Comparison of ENCODE assay signal across 19 cellular contexts in genomic region chr9:137685035-137685885, GRCh38.
DNase-seq lines count a peak whose midpoint lies in the region; ATAC-seq and TF ChIP-seq lines count a peak whose summit lies in the region.
"Had no signal": no experiment of that assay in that cellular context is flagged by ENCODE, and none has a peak within 500 bp of the region (broad histone marks: within the 10 kb centered on the region; RNA-seq: fewer than 3 reads in every experiment).

No MANE protein-coding gene starts in this region.

- BruUV-seq in PC-9 (replicated peaks; lab: Mats Ljungman, UMichigan), result no TSS peak

- 73 to 83% methylated on average over 4 to 6 of the region's 6 CpGs for WGBS in transverse colon (ENCODE audit: low coverage in 1 of 2), 2 donors

- TF ChIP-seq EP300 in transverse colon (IDR thresholded peaks at IDR 0.05; ENCODE audit: low read depth), result no peak

- no peaks in the 10 kb centered on the region for H3K27me3 ChIP-seq in GM23338 (ENCODE audit: insufficient read depth)
- H3K27me3 ChIP-seq in ascending aorta, result no peaks in the 10 kb centered on the region
- H3K27me3 ChIP-seq in PC-9 (ENCODE audit: insufficient read depth, low read depth), result no peaks in the 10 kb centered on the region
- H3K27me3 ChIP-seq in transverse colon, result no peaks in the 10 kb centered on the region
- H3K27me3 ChIP-seq in effector memory CD4-positive, alpha-beta T cell (replicated peaks; ENCODE audit: control insufficient read depth, insufficient read depth, low read length, poor library complexity, severe bottlenecking), result no peaks in the 10 kb centered on the region
- H3K27me3 ChIP-seq: BLaER1, body of pancreas had no signal

- in situ Hi-C loops in transverse colon (cut with MboI; ENCODE audit: low pct_ligation_motif_present in 1 of 4, low pct_unique_long_range_greater_than_20kb in 1 of 4, low sequenced_read_pairs in 3 of 4), result no loop called here

- H2AFZ ChIP-seq in GM23338 (no peak overlapping the region), PC-9 (no peak overlapping the region)

- H3K4me2 ChIP-seq in GM23338 (no peak overlapping the region), PC-9 (no peak overlapping the region)
- H3K4me2 ChIP-seq: BLaER1 had no signal

- H3K9me3 Mint-ChIP-seq in GM23338 (no peaks in the 10 kb centered on the region; the same call in 2 of the 3 replicates), WTC11 (peaks cover 9% of the 10 kb centered on the region)
- H3K9me3 Mint-ChIP-seq: stimulated activated memory B cell treated with anti-CD40 and anti-IgM and Interleukin-4, amounts not matched to agents 10 μg/mL and 1 μg/mL and 100 μg/mL, for 72 hours; type B pancreatic cell had no signal

- H3K36me3 Mint-ChIP-seq in GM23338 (ENCODE audit: low read depth) (peaks cover 9% of the 10 kb centered on the region; the same call in 1 of the 3 replicates), WTC11 (peaks cover 10% of the 10 kb centered on the region; the same call in 1 of the 2 replicates)

- TF ChIP-seq CTCF in AG10803 (conservative IDR thresholded peaks at IDR 0.05; ENCODE audit: low read length) (no peak; the same call in 1 of the 2 replicates), GM23338 (conservative IDR thresholded peaks at IDR 0.05; ENCODE audit: low read depth in 2 of 2) (no peak), WTC11 (IDR thresholded peaks at IDR 0.05) (no peak), foreskin fibroblast (IDR thresholded peaks at IDR 0.05; ENCODE audit: low read depth, low read length) (no peak), ascending aorta (IDR thresholded peaks at IDR 0.05) (no peak), PC-9 (conservative IDR thresholded peaks at IDR 0.05) (no peak), transverse colon (IDR thresholded peaks at IDR 0.05) (no peak)

- CTCF ChIA-PET in WTC11 (lab: Charles Lee) (interaction anchor here (1.6 to 6.9 kb wide), 2 partner anchors 11 to 12 kb away, joined by 6 to 49 read pairs; no protein-coding TSS in a partner anchor), PC-9 (lab: Charles Lee) (no interaction called here)

- H3K4me3 ChIP-seq in AG10803 (ENCODE audit: low read length) (no peak overlapping the region), GM23338 (no peak overlapping the region), foreskin fibroblast (ENCODE audit: low read depth in 1 of 2, low read length in 2 of 2) (no peak overlapping the region), ascending aorta (no peak overlapping the region), PC-9 (no peak overlapping the region), transverse colon (no peak overlapping the region)
- no peak overlapping the region for H3K4me3 ChIP-seq in effector memory CD4-positive, alpha-beta T cell (ENCODE audit: insufficient read depth, low read depth, low read length, poor library complexity, severe bottlenecking)
- H3K4me3 ChIP-seq: BLaER1, body of pancreas, GM12878 had no signal

- H3K36me3 ChIP-seq in GM23338 (ENCODE audit: insufficient read depth) (no peaks in the 10 kb centered on the region), ascending aorta (no peaks in the 10 kb centered on the region), PC-9 (ENCODE audit: low read depth) (no peaks in the 10 kb centered on the region), transverse colon (no peaks in the 10 kb centered on the region)
- no peaks in the 10 kb centered on the region for H3K36me3 ChIP-seq in effector memory CD4-positive, alpha-beta T cell (ENCODE audit: control insufficient read depth, insufficient read depth, low read length)

- H3K79me2 ChIP-seq in GM23338 (replicated peaks; ENCODE audit: insufficient read depth), result peaks cover 100% of the 10 kb centered on the region
- H3K79me2 ChIP-seq in PC-9 (ENCODE audit: low read depth), result peaks cover 92% of the 10 kb centered on the region

- peaks cover 5% of the 10 kb centered on the region for H3F3A ChIP-seq in GM23338 (replicated peaks; ENCODE audit: low read depth)
- peaks cover 24% of the 10 kb centered on the region for H3F3A ChIP-seq in PC-9 (ENCODE audit: insufficient read depth, low read depth)

- H3K4me1 Mint-ChIP-seq in GM23338 (peaks cover 73% of the 10 kb centered on the region), WTC11 (peaks cover 83% of the 10 kb centered on the region)

- H3K9me2 ChIP-seq in GM23338 (ENCODE audit: insufficient read depth) (no peaks in the 10 kb centered on the region), PC-9 (ENCODE audit: insufficient read depth) (no peaks in the 10 kb centered on the region)

- 0 out of 2 replicates have a peak overlapping the region, but pooled peaks have one; percentile 64 for H3K27ac ChIP-seq in GM23338 (ENCODE audit: low read depth)
- H3K27ac ChIP-seq in ascending aorta, result no peak overlapping the region
- H3K27ac ChIP-seq in PC-9, result no peak overlapping the region
- no peak overlapping the region for H3K27ac ChIP-seq in transverse colon
- H3K27ac ChIP-seq in effector memory CD4-positive, alpha-beta T cell (ENCODE audit: insufficient read depth, low read length, poor library complexity, severe bottlenecking), result no peak overlapping the region
- H3K27ac ChIP-seq: BLaER1 had no signal

- TF ChIP-seq POLR2A in transverse colon (IDR thresholded peaks at IDR 0.05), result no peak

- POLR2A ChIA-PET in WTC11 (lab: Charles Lee) (no interaction called here), PC-9 (lab: Charles Lee; ENCODE audit: unreplicated experiment) (no interaction called here)

- H4K20me1 ChIP-seq in GM23338 (replicated peaks; ENCODE audit: insufficient read depth) (peaks cover 22% of the 10 kb centered on the region), PC-9 (ENCODE audit: insufficient read depth) (peaks cover 79% of the 10 kb centered on the region)

- H3K4me3 Mint-ChIP-seq in GM23338 (no peak overlapping the region), WTC11 (no peak overlapping the region)
- H3K4me3 Mint-ChIP-seq: stimulated activated memory B cell treated with anti-CD40 and anti-IgM and Interleukin-4, amounts not matched to agents 10 μg/mL and 1 μg/mL and 100 μg/mL, for 72 hours; type B pancreatic cell had no signal

- peak; percentile 75 for DNase-seq in AG10803 (ENCODE audit: low read depth)
- no peak for DNase-seq in GM23338 (ENCODE audit: low spot score)
- no peak for DNase-seq in WTC11 (ENCODE audit: low spot score)
- DNase-seq in foreskin fibroblast, result peak; percentile 54 to 68
- DNase-seq in ascending aorta (ENCODE audit: low spot score in 2 of 2), result no peak
- DNase-seq in PC-9, result no peak
- no peak for DNase-seq in transverse colon
- no peak for DNase-seq in effector memory CD4-positive, alpha-beta T cell
- DNase-seq: body of pancreas, DND-41, Kasumi-1, NCI-H1694, NCI-H524, nucleus accumbens had no signal

- intact Hi-C loops in ascending aorta (cut with DNase I) (no loop called here), PC-9 (cut with micrococcal nuclease; ENCODE audit: unreplicated experiment) (no loop called here), transverse colon (cut with DNase I; ENCODE audit: low total_unique reads) (no loop called here)

- ATAC-seq in GM23338, result no peak
- no peak for ATAC-seq in WTC11
- ATAC-seq: body of pancreas; GM12878; Panc1; stimulated activated memory B cell treated with anti-CD40 and anti-IgM and Interleukin-4, amounts not matched to agents 10 μg/mL and 1 μg/mL and 100 μg/mL, for 72 hours had no signal

- peaks cover 6% of the 10 kb centered on the region for H3K27me3 Mint-ChIP-seq in GM23338 (ENCODE audit: insufficient read depth, low read depth, poor library complexity)
- H3K27me3 Mint-ChIP-seq in WTC11 (ENCODE audit: low read depth), result no peaks in the 10 kb centered on the region
- H3K27me3 Mint-ChIP-seq: stimulated activated memory B cell treated with anti-CD40 and anti-IgM and Interleukin-4, amounts not matched to agents 10 μg/mL and 1 μg/mL and 100 μg/mL, for 72 hours; type B pancreatic cell had no signal

- H3K4me1 ChIP-seq in GM23338 (ENCODE audit: insufficient read depth) (peaks cover 85% of the 10 kb centered on the region), ascending aorta (peaks cover 0 to 6% of the 10 kb centered on the region in 2 donors), PC-9 (replicated peaks; ENCODE audit: insufficient read depth) (no peaks in the 10 kb centered on the region), transverse colon (peaks cover 3 to 21% (median 5%) of the 10 kb centered on the region in 4 donors)
- H3K4me1 ChIP-seq in effector memory CD4-positive, alpha-beta T cell (ENCODE audit: control insufficient read depth, insufficient read depth, low read length, poor library complexity, severe bottlenecking), result no peaks in the 10 kb centered on the region

- no peak overlapping the region for H3K27ac Mint-ChIP-seq in GM23338
- peak overlapping the region; percentile 44 for H3K27ac Mint-ChIP-seq in WTC11
- H3K27ac Mint-ChIP-seq: stimulated activated memory B cell treated with anti-CD40 and anti-IgM and Interleukin-4, amounts not matched to agents 10 μg/mL and 1 μg/mL and 100 μg/mL, for 72 hours; type B pancreatic cell had no signal

- H3K9me3 ChIP-seq in ascending aorta (no peaks in the 10 kb centered on the region), PC-9 (ENCODE audit: insufficient read depth, low read depth) (no peaks in the 10 kb centered on the region), transverse colon (no peaks in the 10 kb centered on the region)
- no peaks in the 10 kb centered on the region for H3K9me3 ChIP-seq in effector memory CD4-positive, alpha-beta T cell (ENCODE audit: control insufficient read depth, low read length)
- H3K9me3 ChIP-seq: BLaER1, body of pancreas had no signal

TF ChIP-seq in GM23338, 12 proteins besides CTCF, POLR2A, EP300 and RAD21 (continues in another document):
- TF ChIP-seq STAT1 (IDR thresholded peaks at IDR 0.05; ENCODE audit: unreplicated experiment) (no peak), ETS1 (IDR thresholded peaks at IDR 0.05) (no peak)

TF ChIP-seq in WTC11, 78 proteins besides CTCF, POLR2A, EP300 and RAD21:
- no peak for TF ChIP-seq SP1 (CRISPR knock-in tag; conservative IDR thresholded peaks at IDR 0.05)
TF ChIP-seq in WTC11: peak in this region for 0.

Comparison
In these comparisons a context has a peak if more than half of its experiments do, and no peak if none do; other contexts are left out.
1. DNase-seq: peak in AG10803 (single experiment) and foreskin fibroblast (2 of 2); none in GM23338 (single experiment), WTC11 (single experiment), ascending aorta (0 of 2), PC-9 (0 of 2), transverse colon (single experiment) and effector memory CD4-positive, alpha-beta T cell (0 of 3).